28 cellular contexts compared by ENCODE assay signal in the genomic region with DNA sequence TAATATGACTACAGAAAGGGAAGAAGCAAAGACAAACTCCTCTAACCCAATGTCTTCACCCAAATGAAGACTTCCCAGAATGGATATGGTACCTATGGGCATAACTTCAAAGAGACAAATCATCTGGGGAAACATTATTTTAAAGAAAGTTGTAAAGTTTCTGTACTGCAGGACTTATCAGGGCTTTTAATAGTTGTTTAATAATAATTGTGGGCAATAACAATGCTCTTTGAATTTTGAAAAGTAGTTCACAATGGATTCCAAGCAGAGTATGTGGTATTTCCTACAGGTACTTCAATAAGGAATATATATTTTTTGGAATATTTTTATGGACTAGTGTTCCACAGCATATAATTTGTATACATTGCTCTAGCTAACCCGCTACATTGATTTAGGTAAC.
"Had no signal": no experiment of that assay in that cellular context is flagged by ENCODE, and none has a peak within 500 bp of the region (broad histone marks: within the 10 kb centered on the region; RNA-seq: fewer than 3 reads in every experiment).

No MANE protein-coding gene starts in this region.

- H3K4me1 ChIP-seq: colonic mucosa, esophagus muscularis mucosa, esophagus squamous epithelium, foreskin keratinocyte, gastrocnemius medialis, gastroesophageal sphincter, heart left ventricle, heart right ventricle had no signal

- H3K9me3 ChIP-seq: colonic mucosa, esophagus muscularis mucosa, esophagus squamous epithelium, gastrocnemius medialis, gastroesophageal sphincter, heart left ventricle, heart right ventricle had no signal

- H3K36me3 ChIP-seq: colonic mucosa, esophagus muscularis mucosa, esophagus squamous epithelium, gastrocnemius medialis, gastroesophageal sphincter, heart left ventricle, heart right ventricle had no signal

- H3K27ac ChIP-seq: colonic mucosa, coronary artery, dorsolateral prefrontal cortex, epithelial cell of prostate, esophagus muscularis mucosa, esophagus squamous epithelium, foreskin keratinocyte, gastrocnemius medialis, gastroesophageal sphincter, heart left ventricle, heart right ventricle had no signal

- DNase-seq: colonic mucosa; cortex of kidney; dermis blood vessel endothelial cell; dorsolateral prefrontal cortex; effector CD4-positive, alpha-beta T cell; effector CD8-positive, alpha-beta T cell; effector memory CD4-positive, alpha-beta T cell; effector memory CD8-positive, alpha-beta T cell; endodermal cell; erythroblast; esophagus squamous epithelium; foreskin fibroblast; foreskin keratinocyte; foreskin melanocyte; gastrocnemius medialis; glutamatergic neuron; head of caudate nucleus; heart left ventricle; heart right ventricle had no signal

- H3K27me3 ChIP-seq: colonic mucosa, esophagus muscularis mucosa, esophagus squamous epithelium, gastrocnemius medialis, gastroesophageal sphincter, heart left ventricle had no signal

- ATAC-seq: effector memory CD8-positive, alpha-beta T cell; esophagus mucosa; foreskin keratinocyte; gastrocnemius medialis; gastroesophageal sphincter; heart left ventricle; heart right ventricle had no signal

- FAIRE-seq: colon, endometrium, endothelial cell of umbilical vein, frontal cortex had no signal

- H3K4me3 ChIP-seq: colonic mucosa, coronary artery, dorsolateral prefrontal cortex, esophagus muscularis mucosa, esophagus squamous epithelium, gastrocnemius medialis, gastroesophageal sphincter, heart left ventricle, heart right ventricle had no signal
